In the genomic region with DNA sequence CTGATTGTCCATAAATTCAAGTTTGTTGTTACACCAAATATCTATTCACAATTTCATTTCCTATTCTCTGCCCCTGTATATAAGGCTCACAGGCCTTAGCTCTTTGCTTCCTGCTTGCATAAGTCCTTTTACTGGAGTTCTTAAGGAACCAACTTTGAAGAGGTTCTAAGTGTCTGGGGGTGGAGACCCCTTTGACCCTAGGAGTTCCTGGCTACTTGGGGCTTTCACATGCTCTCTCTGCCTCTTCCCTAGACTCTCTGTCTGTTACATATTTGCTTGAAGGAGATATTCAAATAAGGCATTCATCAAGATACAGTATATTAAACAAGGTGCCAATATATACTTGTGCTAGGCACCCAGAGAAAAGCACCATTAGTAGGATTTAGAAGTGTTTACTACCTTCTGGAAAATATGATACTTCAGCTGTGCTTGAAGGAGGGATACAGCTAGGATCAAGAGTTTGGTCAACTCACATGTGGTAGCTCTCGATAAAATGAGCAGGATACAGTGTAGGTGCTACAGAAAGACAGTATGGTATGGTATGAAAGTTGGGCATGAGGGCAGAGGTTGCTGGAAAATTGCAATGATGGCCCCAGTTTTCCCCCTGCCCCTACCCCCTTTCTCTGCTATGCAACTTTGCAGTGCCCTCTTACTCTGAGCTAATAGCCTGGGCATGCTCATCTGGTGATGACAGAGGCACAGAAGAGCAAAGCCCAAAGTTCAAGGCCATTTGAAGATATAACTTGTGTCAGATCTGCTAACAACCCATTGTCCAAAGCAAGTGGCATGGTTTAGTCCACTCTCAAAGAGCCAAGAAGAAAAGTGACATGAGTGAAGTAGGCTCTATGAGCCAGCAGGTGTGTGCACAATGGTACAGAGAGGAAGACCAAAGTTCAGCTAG, we compare ENCODE assay signal across 31 cellular contexts.
"Had no signal": no experiment of that assay in that cellular context is flagged by ENCODE, and none has a peak within 500 bp of the region (broad histone marks: within the 10 kb centered on the region; RNA-seq: fewer than 3 reads in every experiment).

No MANE protein-coding gene starts in this region.

- FAIRE-seq: astrocyte, colon had no signal

- ATAC-seq: activated CD4-positive, alpha-beta T cell treated with anti-CD3 and anti-CD28 coated beads for 36 hours; activated CD8-positive, alpha-beta memory T cell treated with anti-CD3 and anti-CD28 coated beads, Interleukin-2, amount 10 ng/mL, durations not matched to agents 7 days and 5 days; activated CD8-positive, alpha-beta T cell treated with anti-CD3 and anti-CD28 coated beads, Interleukin-2, amount 10 ng/mL, durations not matched to agents 7 days and 5 days; activated T-helper 17 cell treated with anti-CD3 and anti-CD28 coated beads, Interleukin-2, amount 50 U/mL, for 72 hours; effector memory CD8-positive, alpha-beta T cell; gastroesophageal sphincter had no signal

- H3K4me3 Mint-ChIP-seq: activated CD4-positive, alpha-beta memory T cell treated with anti-CD3 and anti-CD28 coated beads for 36 hours; activated CD4-positive, alpha-beta T cell treated with anti-CD3 and anti-CD28 coated beads for 36 hours; activated CD4-positive, alpha-beta T cell treated with anti-CD3 and anti-CD28 coated beads, Interleukin-2, amount 10 ng/mL, durations not matched to agents 24 days and 14 days; activated CD8-positive, alpha-beta memory T cell treated with anti-CD3 and anti-CD28 coated beads, Interleukin-2, amount 10 ng/mL, durations not matched to agents 7 days and 5 days; activated CD8-positive, alpha-beta T cell treated with anti-CD3 and anti-CD28 coated beads, Interleukin-2, amount 10 ng/mL, durations not matched to agents 7 days and 5 days; activated naive CD8-positive, alpha-beta T cell; activated T-cell treated with anti-CD3 and anti-CD28 coated beads, Interleukin-2, amount 50 U/mL, for 24 hours; activated T-helper 17 cell treated with anti-CD3 and anti-CD28 coated beads, Interleukin-2, amount 50 U/mL, for 72 hours; effector memory CD8-positive, alpha-beta T cell had no signal

- H3K27me3 Mint-ChIP-seq: activated CD4-positive, alpha-beta memory T cell treated with anti-CD3 and anti-CD28 coated beads for 36 hours; activated naive CD8-positive, alpha-beta T cell; activated T-helper 17 cell treated with anti-CD3 and anti-CD28 coated beads, Interleukin-2, amount 50 U/mL, for 72 hours; effector memory CD8-positive, alpha-beta T cell had no signal

- H3K9me3 Mint-ChIP-seq: activated CD4-positive, alpha-beta memory T cell treated with anti-CD3 and anti-CD28 coated beads for 36 hours; activated T-cell treated with anti-CD3 and anti-CD28 coated beads, Interleukin-2, amount 50 U/mL, for 24 hours; activated T-helper 17 cell treated with anti-CD3 and anti-CD28 coated beads, Interleukin-2, amount 50 U/mL, for 72 hours; effector memory CD8-positive, alpha-beta T cell had no signal

- H3K27ac Mint-ChIP-seq: activated CD4-positive, alpha-beta memory T cell treated with anti-CD3 and anti-CD28 coated beads for 36 hours; activated CD4-positive, alpha-beta T cell treated with anti-CD3 and anti-CD28 coated beads for 36 hours; activated CD4-positive, alpha-beta T cell treated with anti-CD3 and anti-CD28 coated beads, Interleukin-2, amount 10 ng/mL, durations not matched to agents 24 days and 14 days; activated CD8-positive, alpha-beta memory T cell treated with anti-CD3 and anti-CD28 coated beads, Interleukin-2, amount 10 ng/mL, durations not matched to agents 7 days and 5 days; activated CD8-positive, alpha-beta T cell treated with anti-CD3 and anti-CD28 coated beads, Interleukin-2, amount 10 ng/mL, durations not matched to agents 7 days and 5 days; activated naive CD8-positive, alpha-beta T cell; activated T-cell treated with anti-CD3 and anti-CD28 coated beads, Interleukin-2, amount 50 U/mL, for 24 hours; activated T-helper 17 cell treated with anti-CD3 and anti-CD28 coated beads, Interleukin-2, amount 50 U/mL, for 72 hours; effector memory CD8-positive, alpha-beta T cell had no signal

- H3K4me1 ChIP-seq: gastroesophageal sphincter had no signal

- H3K27me3 ChIP-seq: brain microvascular endothelial cell, esophagus squamous epithelium, gastroesophageal sphincter had no signal

- H3K9me3 ChIP-seq: esophagus squamous epithelium, gastroesophageal sphincter had no signal

- H3K4me1 Mint-ChIP-seq: activated CD4-positive, alpha-beta T cell treated with anti-CD3 and anti-CD28 coated beads for 36 hours; activated CD4-positive, alpha-beta T cell treated with anti-CD3 and anti-CD28 coated beads, Interleukin-2, amount 10 ng/mL, durations not matched to agents 24 days and 14 days; activated CD8-positive, alpha-beta memory T cell treated with anti-CD3 and anti-CD28 coated beads, Interleukin-2, amount 10 ng/mL, durations not matched to agents 7 days and 5 days; activated T-helper 17 cell treated with anti-CD3 and anti-CD28 coated beads, Interleukin-2, amount 50 U/mL, for 72 hours had no signal

- H3K36me3 Mint-ChIP-seq: activated CD4-positive, alpha-beta memory T cell treated with anti-CD3 and anti-CD28 coated beads for 36 hours; activated CD8-positive, alpha-beta memory T cell treated with anti-CD3 and anti-CD28 coated beads, Interleukin-2, amount 10 ng/mL, durations not matched to agents 7 days and 5 days; activated naive CD8-positive, alpha-beta T cell had no signal

- H3K27ac ChIP-seq: brain microvascular endothelial cell, gastroesophageal sphincter had no signal

- DNase-seq: activated CD4-positive, alpha-beta memory T cell treated with anti-CD3 and anti-CD28 coated beads for 36 hours; activated CD4-positive, alpha-beta T cell treated with anti-CD3 and anti-CD28 coated beads for 36 hours; activated CD4-positive, alpha-beta T cell treated with anti-CD3 and anti-CD28 coated beads, Interleukin-2, amount 10 ng/mL, durations not matched to agents 24 days and 14 days; activated CD4-positive, CD25-positive, alpha-beta regulatory T cell; activated CD4-positive, CD25-positive, alpha-beta regulatory T cell treated with anti-CD3 and anti-CD28 coated beads, Interleukin-2, amount 50 U/mL, for 72 hours; activated CD8-positive, alpha-beta memory T cell treated with anti-CD3 and anti-CD28 coated beads, Interleukin-2, amount 10 ng/mL, durations not matched to agents 7 days and 5 days; activated CD8-positive, alpha-beta memory T cell treated with anti-CD3 and anti-CD28 coated beads, Interleukin-2, amount 50 U/mL, for 48 hours; activated CD8-positive, alpha-beta T cell treated with anti-CD3 and anti-CD28 coated beads, Interleukin-2, amount 10 ng/mL, durations not matched to agents 7 days and 5 days; activated effector memory CD4-positive, alpha-beta T cell treated with Interleukin-2 at 50 U/mL for 16 hours; activated gamma-delta T cell treated with Interleukin-2 at 50 U/mL for 16 hours; activated naive CD4-positive, alpha-beta T cell treated with anti-CD3 and anti-CD28 coated beads, Interleukin-2, amount 50 U/mL, for 16 hours; activated naive CD4-positive, alpha-beta T cell treated with Interleukin-2 at 50 U/mL for 16 hours; activated T-cell treated with anti-CD3 and anti-CD28 coated beads for 4 hours; activated T-cell treated with anti-CD3 and anti-CD28 coated beads, Interleukin-2, amount 50 U/mL, for 24 hours; amniotic stem cell; anterior cingulate cortex; brain microvascular endothelial cell; caudate nucleus; cortex of kidney; dermis blood vessel endothelial cell; effector CD4-positive, alpha-beta T cell; effector memory CD8-positive, alpha-beta T cell; esophagus squamous epithelium; foreskin melanocyte; head of caudate nucleus; T-helper 2 cell had no signal

- H3K36me3 ChIP-seq: brain microvascular endothelial cell, esophagus squamous epithelium, gastroesophageal sphincter had no signal

- H3K4me3 ChIP-seq: esophagus squamous epithelium, gastroesophageal sphincter had no signal
